In genomic region chr16:67856927-67857546, GRCh38 we compare ENCODE assay signal across 10 cellular contexts. TPM values are rescaled to one million over a fixed set of nuclear protein-coding genes. Genes with fewer than 3 reads are reported as not detected.
A peak's percentile ranks its signal among the peaks of the same experiment; 100 is the strongest.
DNase-seq lines count a peak whose midpoint lies in the region; ATAC-seq and TF ChIP-seq lines count a peak whose summit lies in the region.
"Had no signal": no experiment of that assay in that cellular context is flagged by ENCODE, and none has a peak within 500 bp of the region (broad histone marks: within the 10 kb centered on the region; RNA-seq: fewer than 3 reads in every experiment).

No MANE protein-coding gene starts in this region.

- H3K4me3 Mint-ChIP-seq in HFFc6, result no peak overlapping the region; the same call in 1 of the 2 replicates
- no peak overlapping the region for H3K4me3 Mint-ChIP-seq in activated T-helper 1 cell treated with anti-CD3 and anti-CD28 coated beads, Interleukin-12 subunit alpha, Interleukin-12 subunit beta, Interleukin-2, Interleukin-4 antibody, amounts not matched to agents 30 ng/mL and 10 ng/mL and 1 ng/mL, durations not matched to agents 14 hours and 24 hours and 36 hours
- H3K4me3 Mint-ChIP-seq in stimulated activated memory B cell treated with anti-CD40 and anti-IgM and Interleukin-4, amounts not matched to agents 10 μg/mL and 1 μg/mL and 100 μg/mL, for 72 hours, result no peak overlapping the region

- H3K27ac Mint-ChIP-seq in HFFc6, result peak overlapping the region; percentile 100
- peak overlapping the region; percentile 72 for H3K27ac Mint-ChIP-seq in activated T-helper 1 cell treated with anti-CD3 and anti-CD28 coated beads, Interleukin-12 subunit alpha, Interleukin-12 subunit beta, Interleukin-2, Interleukin-4 antibody, amounts not matched to agents 30 ng/mL and 10 ng/mL and 1 ng/mL, durations not matched to agents 14 hours and 24 hours and 36 hours
- H3K27ac Mint-ChIP-seq in stimulated activated memory B cell treated with anti-CD40 and anti-IgM and Interleukin-4, amounts not matched to agents 10 μg/mL and 1 μg/mL and 100 μg/mL, for 72 hours, result peak overlapping the region; percentile 12

- DNase-seq in HFFc6, result no peak
- no peak for DNase-seq in activated T-helper 1 cell treated with anti-CD3 and anti-CD28 coated beads, Interleukin-12 subunit alpha, Interleukin-12 subunit beta, Interleukin-2, Interleukin-4 antibody, amounts not matched to agents 30 ng/mL and 10 ng/mL and 1 ng/mL, durations not matched to agents 14 hours and 24 hours and 36 hours (ENCODE audit: low spot score)
- no peak for DNase-seq in anterior cingulate cortex (lab: John Stamatoyannopoulos, UW)
- DNase-seq in NCI-H2107 (lab: John Stamatoyannopoulos, UW), result no peak
- DNase-seq: Kasumi-1, naive B cell, WERI-Rb-1 had no signal

- no peak overlapping the region for H3K9ac ChIP-seq in iPS-20b (ENCODE audit: low read depth, low read length)

- H3K27ac ChIP-seq in iPS-20b (ENCODE audit: low read length), result no peak overlapping the region
- H3K27ac ChIP-seq: WERI-Rb-1 had no signal

- H3K36me3 Mint-ChIP-seq in HFFc6 (ENCODE audit: low read depth), result peaks cover 4% of the 10 kb centered on the region; the same call in 1 of the 2 replicates
- peaks cover 15% of the 10 kb centered on the region for H3K36me3 Mint-ChIP-seq in activated T-helper 1 cell treated with anti-CD3 and anti-CD28 coated beads, Interleukin-12 subunit alpha, Interleukin-12 subunit beta, Interleukin-2, Interleukin-4 antibody, amounts not matched to agents 30 ng/mL and 10 ng/mL and 1 ng/mL, durations not matched to agents 14 hours and 24 hours and 36 hours (ENCODE audit: low read depth)
- peaks cover 6% of the 10 kb centered on the region for H3K36me3 Mint-ChIP-seq in stimulated activated memory B cell treated with anti-CD40 and anti-IgM and Interleukin-4, amounts not matched to agents 10 μg/mL and 1 μg/mL and 100 μg/mL, for 72 hours
- H3K36me3 Mint-ChIP-seq: naive B cell had no signal

- peaks cover 18% of the 10 kb centered on the region for H3K36me3 ChIP-seq in iPS-20b (ENCODE audit: insufficient read depth, low read depth, low read length)

- no peaks in the 10 kb centered on the region for H3K9me3 ChIP-seq in iPS-20b (ENCODE audit: insufficient read depth, low read depth, low read length)

- no peaks in the 10 kb centered on the region for H3K27me3 ChIP-seq in iPS-20b (ENCODE audit: insufficient read depth, low read length)

- no peaks in the 10 kb centered on the region for H3K9me3 Mint-ChIP-seq in HFFc6
- no peaks in the 10 kb centered on the region for H3K9me3 Mint-ChIP-seq in activated T-helper 1 cell treated with anti-CD3 and anti-CD28 coated beads, Interleukin-12 subunit alpha, Interleukin-12 subunit beta, Interleukin-2, Interleukin-4 antibody, amounts not matched to agents 30 ng/mL and 10 ng/mL and 1 ng/mL, durations not matched to agents 14 hours and 24 hours and 36 hours
- no peaks in the 10 kb centered on the region for H3K9me3 Mint-ChIP-seq in stimulated activated memory B cell treated with anti-CD40 and anti-IgM and Interleukin-4, amounts not matched to agents 10 μg/mL and 1 μg/mL and 100 μg/mL, for 72 hours
- H3K9me3 Mint-ChIP-seq: naive B cell had no signal

- H3K4me3 ChIP-seq in iPS-20b (ENCODE audit: low read length), result peak overlapping the region; percentile 21; the same call in 1 of the 2 replicates

- no peak for TF ChIP-seq CTCF in HFFc6 (IDR thresholded peaks at IDR 0.05)

- H3K27me3 Mint-ChIP-seq in HFFc6 (ENCODE audit: insufficient read depth), result peaks cover 2% of the 10 kb centered on the region; the same call in 1 of the 2 replicates
- H3K27me3 Mint-ChIP-seq in activated T-helper 1 cell treated with anti-CD3 and anti-CD28 coated beads, Interleukin-12 subunit alpha, Interleukin-12 subunit beta, Interleukin-2, Interleukin-4 antibody, amounts not matched to agents 30 ng/mL and 10 ng/mL and 1 ng/mL, durations not matched to agents 14 hours and 24 hours and 36 hours (ENCODE audit: insufficient read depth), result no peaks in the 10 kb centered on the region
- no peaks in the 10 kb centered on the region for H3K27me3 Mint-ChIP-seq in stimulated activated memory B cell treated with anti-CD40 and anti-IgM and Interleukin-4, amounts not matched to agents 10 μg/mL and 1 μg/mL and 100 μg/mL, for 72 hours
- H3K27me3 Mint-ChIP-seq: naive B cell had no signal

- peaks cover 17% of the 10 kb centered on the region for H3K4me1 ChIP-seq in iPS-20b (ENCODE audit: insufficient read depth, low read length)

- no peak for ATAC-seq in stimulated activated memory B cell treated with anti-CD40 and anti-IgM and Interleukin-4, amounts not matched to agents 10 μg/mL and 1 μg/mL and 100 μg/mL, for 72 hours
- ATAC-seq in GM19324 (IDR thresholded peaks at IDR 0.05; ENCODE audit: low FRiP score, unreplicated experiment), result no peak

- peaks cover 55% of the 10 kb centered on the region for H3K4me1 Mint-ChIP-seq in HFFc6 (ENCODE audit: low read depth)
- peaks cover 39% of the 10 kb centered on the region for H3K4me1 Mint-ChIP-seq in activated T-helper 1 cell treated with anti-CD3 and anti-CD28 coated beads, Interleukin-12 subunit alpha, Interleukin-12 subunit beta, Interleukin-2, Interleukin-4 antibody, amounts not matched to agents 30 ng/mL and 10 ng/mL and 1 ng/mL, durations not matched to agents 14 hours and 24 hours and 36 hours (ENCODE audit: low read depth)
- peaks cover 45% of the 10 kb centered on the region for H3K4me1 Mint-ChIP-seq in stimulated activated memory B cell treated with anti-CD40 and anti-IgM and Interleukin-4, amounts not matched to agents 10 μg/mL and 1 μg/mL and 100 μg/mL, for 72 hours

- intact Hi-C loops in activated T-helper 1 cell treated with anti-CD3 and anti-CD28 coated beads, Interleukin-12 subunit alpha, Interleukin-12 subunit beta, Interleukin-2, Interleukin-4 antibody, amounts not matched to agents 30 ng/mL and 10 ng/mL and 1 ng/mL, durations not matched to agents 14 hours and 24 hours and 36 hours (cut with micrococcal nuclease), result no loop called here

RNA-seq across cellular contexts. Expression of gene CENPT, which starts 9.5 kb away (rescaled TPM):
- 10 to 100 TPM; 51.2 to 64.2 (median 59.7) TPM for total RNA-seq in HFFc6 (2021; fragmentation: NEBNext Ultra II Directional; extraction: Animal tissue kit (Norgen Biotek cat#: 25700))
- 41.6 and 45.0 TPM in 2 replicates for total RNA-seq in activated T-helper 1 cell treated with anti-CD3 and anti-CD28 coated beads, Interleukin-12 subunit alpha, Interleukin-12 subunit beta, Interleukin-2, Interleukin-4 antibody, amounts not matched to agents 30 ng/mL and 10 ng/mL and 1 ng/mL, durations not matched to agents 14 hours and 24 hours and 36 hours

RNA-seq across cellular contexts. Expression of gene NUTF2, which starts 10.3 kb away (rescaled TPM):
- 100 to 1,000 TPM; 182 to 195 (median 185) TPM for total RNA-seq in HFFc6 (2021; fragmentation: NEBNext Ultra II Directional; extraction: Animal tissue kit (Norgen Biotek cat#: 25700))
- 183 and 186 TPM in 2 replicates for total RNA-seq in activated T-helper 1 cell treated with anti-CD3 and anti-CD28 coated beads, Interleukin-12 subunit alpha, Interleukin-12 subunit beta, Interleukin-2, Interleukin-4 antibody, amounts not matched to agents 30 ng/mL and 10 ng/mL and 1 ng/mL, durations not matched to agents 14 hours and 24 hours and 36 hours

RNA-seq across cellular contexts. Expression of gene THAP11, which starts 14.9 kb away (rescaled TPM):
- 10 to 100 TPM; 15.1 to 18.6 (median 16.2) TPM for total RNA-seq in HFFc6 (2021; fragmentation: NEBNext Ultra II Directional; extraction: Animal tissue kit (Norgen Biotek cat#: 25700))
- 43.0 and 49.5 TPM in 2 replicates for total RNA-seq in activated T-helper 1 cell treated with anti-CD3 and anti-CD28 coated beads, Interleukin-12 subunit alpha, Interleukin-12 subunit beta, Interleukin-2, Interleukin-4 antibody, amounts not matched to agents 30 ng/mL and 10 ng/mL and 1 ng/mL, durations not matched to agents 14 hours and 24 hours and 36 hours

RNA-seq across cellular contexts. Expression of gene EDC4, which starts 15.8 kb away (rescaled TPM):
- total RNA-seq in HFFc6 (2021; fragmentation: NEBNext Ultra II Directional; extraction: Animal tissue kit (Norgen Biotek cat#: 25700)), result 10 to 100 TPM; 60.2 to 81.0 (median 63.6) TPM
- 115 and 128 TPM in 2 replicates for total RNA-seq in activated T-helper 1 cell treated with anti-CD3 and anti-CD28 coated beads, Interleukin-12 subunit alpha, Interleukin-12 subunit beta, Interleukin-2, Interleukin-4 antibody, amounts not matched to agents 30 ng/mL and 10 ng/mL and 1 ng/mL, durations not matched to agents 14 hours and 24 hours and 36 hours

RNA-seq across cellular contexts. Expression of gene NRN1L, which starts 27.6 kb away (rescaled TPM):
- under 1 TPM in 3 of 6 experiments, not detected in 3; 0.25 to 0.51 (median 0.38) TPM for total RNA-seq in HFFc6 (2021; fragmentation: NEBNext Ultra II Directional; extraction: Animal tissue kit (Norgen Biotek cat#: 25700))
- total RNA-seq in activated T-helper 1 cell treated with anti-CD3 and anti-CD28 coated beads, Interleukin-12 subunit alpha, Interleukin-12 subunit beta, Interleukin-2, Interleukin-4 antibody, amounts not matched to agents 30 ng/mL and 10 ng/mL and 1 ng/mL, durations not matched to agents 14 hours and 24 hours and 36 hours, result 0.65 and 0.76 TPM in 2 replicates

Comparison
In these comparisons a context has a peak if more than half of its experiments do, and no peak if none do; other contexts are left out.
1. H3K27ac Mint-ChIP-seq: peak in every context shown above with its lines; median percentile 100 in HFFc6; 72 in activated T-helper 1 cell treated with anti-CD3 and anti-CD28 coated beads, Interleukin-12 subunit alpha, Interleukin-12 subunit beta, Interleukin-2, Interleukin-4 antibody, amounts not matched to agents 30 ng/mL and 10 ng/mL and 1 ng/mL, durations not matched to agents 14 hours and 24 hours and 36 hours; 12 in stimulated activated memory B cell treated with anti-CD40 and anti-IgM and Interleukin-4, amounts not matched to agents 10 μg/mL and 1 μg/mL and 100 μg/mL, for 72 hours.